31 cellular contexts compared by ENCODE assay signal in the genomic region with DNA sequence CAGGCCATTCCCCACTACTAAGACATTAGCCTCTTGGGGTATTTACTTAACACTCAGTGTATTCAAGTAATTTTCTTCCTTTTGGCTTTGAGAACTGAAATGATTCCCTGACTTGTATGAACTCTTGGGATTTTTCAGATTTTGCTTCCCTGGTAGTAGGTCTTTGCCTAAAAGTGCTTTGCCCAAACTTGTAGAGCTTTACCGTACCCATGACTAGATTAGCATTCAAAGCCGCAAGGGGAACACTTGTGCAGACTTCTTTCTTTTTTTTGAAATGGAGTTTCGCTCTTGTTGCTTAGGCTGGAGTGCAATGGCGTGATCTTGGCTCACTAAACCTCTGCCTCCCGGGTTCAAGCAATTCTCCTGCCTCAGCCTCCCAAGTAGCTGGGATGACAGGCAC. TPM values are rescaled to one million over a fixed set of nuclear protein-coding genes. Genes with fewer than 3 reads are reported as not detected.
"Had no signal": no experiment of that assay in that cellular context is flagged by ENCODE, and none has a peak within 500 bp of the region (broad histone marks: within the 10 kb centered on the region; RNA-seq: fewer than 3 reads in every experiment).

No MANE protein-coding gene starts in this region.

- ATAC-seq: activated CD4-positive, CD25-positive, alpha-beta regulatory T cell treated with anti-CD3 and anti-CD28 coated beads, Interleukin-2, amount 50 U/mL, for 24 hours; activated naive CD4-positive, alpha-beta T cell treated with anti-CD3 and anti-CD28 coated beads, Interleukin-2, amount 50 U/mL, for 72 hours; activated T-cell treated with anti-CD3 and anti-CD28 coated beads, Interleukin-2, amount 50 U/mL, for 72 hours; gastrocnemius medialis; heart left ventricle had no signal

- H3K36me3 Mint-ChIP-seq: activated naive CD4-positive, alpha-beta T cell treated with anti-CD3 and anti-CD28 coated beads, Interleukin-2, amount 10 ng/mL, durations not matched to agents 7 days and 5 days; activated naive CD4-positive, alpha-beta T cell treated with anti-CD3 and anti-CD28 coated beads, Interleukin-2, amount 50 U/mL, for 72 hours; activated naive CD8-positive, alpha-beta T cell treated with anti-CD3 and anti-CD28 coated beads, Interleukin-2, amount 10 ng/mL, durations not matched to agents 7 days and 5 days; brain had no signal

- H3K4me3 Mint-ChIP-seq: activated B cell treated with CpG ODN at 0.5 μM for 24 hours; activated CD4-positive, alpha-beta memory T cell treated with anti-CD3 and anti-CD28 coated beads, Interleukin-2, amount 10 ng/mL, durations not matched to agents 7 days and 5 days; activated naive CD4-positive, alpha-beta T cell treated with anti-CD3 and anti-CD28 coated beads, Interleukin-2, amount 10 ng/mL, durations not matched to agents 7 days and 5 days; activated naive CD8-positive, alpha-beta T cell treated with anti-CD3 and anti-CD28 coated beads, Interleukin-2, amount 10 ng/mL, durations not matched to agents 7 days and 5 days; activated T-cell treated with anti-CD3 and anti-CD28 coated beads, Interleukin-2, amount 50 U/mL, for 24 hours; activated T-cell treated with anti-CD3 and anti-CD28 coated beads, Interleukin-2, amount 50 U/mL, for 72 hours; brain; central memory CD8-positive, alpha-beta T cell; dendritic cell treated with granulocyte-macrophage colony-stimulating factor and Interleukin-4, amounts not matched to agents 40 ng/mL and 50 ng/mL, for 4 days; endodermal cell had no signal

- DNase-seq: activated B cell treated with CpG ODN at 0.5 μM for 24 hours; activated CD4-positive, alpha-beta memory T cell treated with anti-CD3 and anti-CD28 coated beads, Interleukin-2, amount 10 ng/mL, durations not matched to agents 7 days and 5 days; activated CD4-positive, alpha-beta T cell treated with anti-CD3 and anti-CD28 coated beads for 48 hours; activated CD4-positive, alpha-beta T cell treated with anti-CD3 and anti-CD28 coated beads, Interleukin-2, amount 50 U/mL, for 4 hours; activated CD8-positive, alpha-beta memory T cell treated with anti-CD3 and anti-CD28 coated beads, Interleukin-2, amount 50 U/mL, for 48 hours; activated gamma-delta T cell; activated naive CD4-positive, alpha-beta T cell; activated naive CD4-positive, alpha-beta T cell treated with anti-CD3 and anti-CD28 coated beads, Interleukin-2, amount 10 ng/mL, durations not matched to agents 7 days and 5 days; activated naive CD8-positive, alpha-beta T cell treated with anti-CD3 and anti-CD28 coated beads, Interleukin-2, amount 10 ng/mL, durations not matched to agents 7 days and 5 days; activated T-cell treated with anti-CD3 and anti-CD28 coated beads for 4 hours; activated T-cell treated with anti-CD3 and anti-CD28 coated beads, Interleukin-2, amount 50 U/mL, for 24 hours; activated T-cell treated with anti-CD3 and anti-CD28 coated beads, Interleukin-2, amount 50 U/mL, for 72 hours; dorsolateral prefrontal cortex; effector memory CD4-positive, alpha-beta T cell; endodermal cell; gastrocnemius medialis; glutamatergic neuron; heart left ventricle; T1000; WERI-Rb-1 had no signal

- H3K27ac ChIP-seq: ascending aorta, breast epithelium, coronary artery, dorsolateral prefrontal cortex, epithelial cell of prostate, esophagus muscularis mucosa, gastrocnemius medialis, heart left ventricle, WERI-Rb-1 had no signal

- H3K9me3 Mint-ChIP-seq: activated CD4-positive, alpha-beta memory T cell treated with anti-CD3 and anti-CD28 coated beads, Interleukin-2, amount 10 ng/mL, durations not matched to agents 7 days and 5 days; activated naive CD4-positive, alpha-beta T cell treated with anti-CD3 and anti-CD28 coated beads, Interleukin-2, amount 10 ng/mL, durations not matched to agents 7 days and 5 days; activated naive CD4-positive, alpha-beta T cell treated with anti-CD3 and anti-CD28 coated beads, Interleukin-2, amount 50 U/mL, for 72 hours; activated naive CD8-positive, alpha-beta T cell treated with anti-CD3 and anti-CD28 coated beads, Interleukin-2, amount 10 ng/mL, durations not matched to agents 7 days and 5 days; activated T-cell treated with anti-CD3 and anti-CD28 coated beads, Interleukin-2, amount 50 U/mL, for 24 hours; activated T-cell treated with anti-CD3 and anti-CD28 coated beads, Interleukin-2, amount 50 U/mL, for 72 hours; central memory CD8-positive, alpha-beta T cell; dendritic cell treated with granulocyte-macrophage colony-stimulating factor and Interleukin-4, amounts not matched to agents 40 ng/mL and 50 ng/mL, for 4 days had no signal

- H3K27me3 ChIP-seq: ascending aorta, breast epithelium, dorsolateral prefrontal cortex, esophagus muscularis mucosa, gastrocnemius medialis, heart left ventricle had no signal

- H3K27ac Mint-ChIP-seq: activated B cell treated with CpG ODN at 0.5 μM for 24 hours; activated CD4-positive, alpha-beta memory T cell treated with anti-CD3 and anti-CD28 coated beads, Interleukin-2, amount 10 ng/mL, durations not matched to agents 7 days and 5 days; activated naive CD4-positive, alpha-beta T cell treated with anti-CD3 and anti-CD28 coated beads, Interleukin-2, amount 10 ng/mL, durations not matched to agents 7 days and 5 days; activated naive CD4-positive, alpha-beta T cell treated with anti-CD3 and anti-CD28 coated beads, Interleukin-2, amount 50 U/mL, for 72 hours; activated naive CD8-positive, alpha-beta T cell treated with anti-CD3 and anti-CD28 coated beads, Interleukin-2, amount 10 ng/mL, durations not matched to agents 7 days and 5 days; activated T-cell treated with anti-CD3 and anti-CD28 coated beads, Interleukin-2, amount 50 U/mL, for 24 hours; activated T-cell treated with anti-CD3 and anti-CD28 coated beads, Interleukin-2, amount 50 U/mL, for 72 hours; brain; dendritic cell treated with granulocyte-macrophage colony-stimulating factor and Interleukin-4, amounts not matched to agents 40 ng/mL and 50 ng/mL, for 4 days; endodermal cell had no signal

- H3K4me1 Mint-ChIP-seq: central memory CD8-positive, alpha-beta T cell; endodermal cell had no signal

- H3K27me3 Mint-ChIP-seq: activated B cell treated with CpG ODN at 0.5 μM for 24 hours; activated T-cell treated with anti-CD3 and anti-CD28 coated beads, Interleukin-2, amount 50 U/mL, for 24 hours; central memory CD8-positive, alpha-beta T cell; dendritic cell treated with granulocyte-macrophage colony-stimulating factor and Interleukin-4, amounts not matched to agents 40 ng/mL and 50 ng/mL, for 4 days had no signal

- H3K36me3 ChIP-seq: ascending aorta, breast epithelium, esophagus muscularis mucosa, gastrocnemius medialis, WERI-Rb-1 had no signal

- H3K4me3 ChIP-seq: ascending aorta, breast epithelium, coronary artery, dorsolateral prefrontal cortex, esophagus muscularis mucosa, gastrocnemius medialis, heart left ventricle had no signal

- H3K9me3 ChIP-seq: ascending aorta, breast epithelium, gastrocnemius medialis had no signal

RNA-seq across cellular contexts. Expression of a gene that starts 20.7 kb away (rescaled TPM):
- total RNA-seq: T-helper 1 cell treated with Interleukin-12 subunit alpha and Interleukin-12 subunit beta and Interleukin-4 antibody, amounts not matched to agents 30 ng/mL and 1 ng/mL, for 36 hours had no signal
